ENCODE assay signal across 13 cellular contexts in the genomic region with DNA sequence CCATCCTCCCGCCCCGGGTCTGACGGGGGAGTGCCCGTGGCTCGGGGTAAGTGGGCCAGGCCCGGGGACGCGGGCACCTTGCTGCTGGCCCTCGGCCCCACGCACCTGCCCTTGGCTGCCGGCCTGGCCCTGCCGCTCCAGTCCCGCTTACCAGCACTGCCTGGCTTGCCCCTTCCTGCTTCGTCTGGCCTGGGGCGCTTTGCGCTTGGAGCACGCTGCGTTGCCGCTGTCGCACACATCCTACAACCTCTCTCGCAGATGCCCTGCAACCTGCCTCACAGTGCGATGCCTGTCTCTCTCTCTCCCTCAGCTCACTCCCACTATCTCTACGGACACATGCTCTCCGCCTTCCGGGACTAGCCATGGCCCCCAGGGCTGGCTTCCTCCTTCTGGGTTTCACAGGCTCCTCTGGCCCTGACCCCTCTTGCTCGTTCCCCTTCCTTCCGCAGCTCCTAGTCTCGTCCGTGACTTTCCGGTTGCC. TPM values are rescaled to one million over a fixed set of nuclear protein-coding genes. Genes with fewer than 3 reads are reported as not detected.
DNase-seq lines count a peak whose midpoint lies in the region; ATAC-seq, FAIRE-seq and TF ChIP-seq lines count a peak whose summit lies in the region.
"Had no signal": no experiment of that assay in that cellular context is flagged by ENCODE, and none has a peak within 500 bp of the region (broad histone marks: within the 10 kb centered on the region; RNA-seq: fewer than 3 reads in every experiment).

No MANE protein-coding gene starts in this region.

- H3K27me3 ChIP-seq in endothelial cell of umbilical vein (ENCODE audit: control insufficient read depth in 2 of 2, insufficient read depth in 2 of 2, low read length in 2 of 2) = peaks cover 50 to 51% of the 10 kb centered on the region in 2 experiments
- no peaks in the 10 kb centered on the region for H3K27me3 ChIP-seq in naive thymus-derived CD4-positive, alpha-beta T cell (ENCODE audit: control insufficient read depth in 2 of 2, insufficient read depth in 2 of 2, low read length in 2 of 2)
- H3K27me3 ChIP-seq in gastroesophageal sphincter = peaks cover 43% of the 10 kb centered on the region

- no peak for FAIRE-seq in endothelial cell of umbilical vein (lab: Jason Lieb, UNC)

- H2AFZ ChIP-seq in endothelial cell of umbilical vein (ENCODE audit: low read depth, low read length) = no peak overlapping the region

- TF ChIP-seq CTCF in endothelial cell of umbilical vein (IDR thresholded peaks at IDR 0.05; ENCODE audit: extremely low read depth in 1 of 2, insufficient read depth in 1 of 2, low read depth in 1 of 2, low read length in 2 of 2) (no peak), gastroesophageal sphincter (IDR thresholded peaks at IDR 0.05) (no peak)

- no peak for DNase-seq in stimulated activated naive CD8-positive, alpha-beta T cell treated with anti-CD3 and anti-CD28 coated beads, Interleukin-15, Interleukin-2, amounts not matched to agents 100 U/mL and 50 U/mL, for 24 hours
- DNase-seq in endothelial cell of umbilical vein (ENCODE audit: low read depth, low spot score) (no peak), NCI-H446 treated with DMSO at 0.1 percent for 48 hours (lab: John Stamatoyannopoulos, UW) (no peak), HCEC 1CT (no peak)
- no peak for DNase-seq in naive thymus-derived CD4-positive, alpha-beta T cell
- DNase-seq in stimulated activated CD4-positive, alpha-beta T cell treated with anti-CD3 and anti-CD28 coated beads, Interleukin-4, amount 100 ng/mL, for 1 hour = no peak
- DNase-seq: CD4-positive, alpha-beta T cell had no signal

- WGBS in gastroesophageal sphincter (ENCODE audit: low coverage in 1 of 2), 2 donors = 50 to 65% methylated on average over 8 to 25 of the region's 30 CpGs

- no peaks in the 10 kb centered on the region for H3K9me1 ChIP-seq in endothelial cell of umbilical vein (replicated peaks; ENCODE audit: control insufficient read depth, extremely low read depth, insufficient read depth, low read length)

- POLR2A ChIA-PET in endothelial cell of umbilical vein (lab: Charles Lee) = no interaction called here
- POLR2A ChIA-PET in naive thymus-derived CD4-positive, alpha-beta T cell (lab: Charles Lee) = no interaction called here

- H4K20me1 ChIP-seq in endothelial cell of umbilical vein (replicated peaks; ENCODE audit: control insufficient read depth, extremely low read depth, insufficient read depth, low read length) = no peaks in the 10 kb centered on the region

- H3K27ac Mint-ChIP-seq in stimulated activated naive CD8-positive, alpha-beta T cell treated with anti-CD3 and anti-CD28 coated beads, Interleukin-15, Interleukin-2, amounts not matched to agents 100 ng/mL and 50 ng/mL, for 24 hours = peak overlapping the region; percentile 36
- H3K27ac Mint-ChIP-seq in naive thymus-derived CD4-positive, alpha-beta T cell = peak overlapping the region in 1 of 9 donors; percentile 5
- H3K27ac Mint-ChIP-seq: CD4-positive, alpha-beta T cell had no signal

- no peaks in the 10 kb centered on the region for H3K36me3 Mint-ChIP-seq in stimulated activated naive CD8-positive, alpha-beta T cell treated with anti-CD3 and anti-CD28 coated beads, Interleukin-15, Interleukin-2, amounts not matched to agents 100 ng/mL and 50 ng/mL, for 24 hours (ENCODE audit: low read depth)
- peaks cover 0 to 21% (median 0%) of the 10 kb centered on the region in 5 donors for H3K36me3 Mint-ChIP-seq in naive thymus-derived CD4-positive, alpha-beta T cell

- H3K27ac ChIP-seq in endothelial cell of umbilical vein (ENCODE audit: insufficient read depth, low read depth, low read length) = no peak overlapping the region
- H3K27ac ChIP-seq in naive thymus-derived CD4-positive, alpha-beta T cell (ENCODE audit: low read depth, low read length) = no peak overlapping the region
- no peak overlapping the region for H3K27ac ChIP-seq in gastroesophageal sphincter

- no peak overlapping the region for H3K9ac ChIP-seq in endothelial cell of umbilical vein (replicated peaks; ENCODE audit: extremely low read depth, insufficient read depth, low read length)

- TF ChIP-seq POLR2A in endothelial cell of umbilical vein (IDR thresholded peaks at IDR 0.05; ENCODE audit: low read depth, low read length) (no peak), gastroesophageal sphincter (IDR thresholded peaks at IDR 0.05) (no peak)

- H3K4me1 Mint-ChIP-seq in stimulated activated naive CD8-positive, alpha-beta T cell treated with anti-CD3 and anti-CD28 coated beads, Interleukin-15, Interleukin-2, amounts not matched to agents 100 ng/mL and 50 ng/mL, for 24 hours (ENCODE audit: low read depth) = peaks cover 5% of the 10 kb centered on the region
- peaks cover 4 to 11% (median 7%) of the 10 kb centered on the region in 7 donors for H3K4me1 Mint-ChIP-seq in naive thymus-derived CD4-positive, alpha-beta T cell

- H3K36me3 ChIP-seq in endothelial cell of umbilical vein (ENCODE audit: control insufficient read depth in 2 of 2, extremely low read depth in 1 of 2, insufficient read depth in 2 of 2, low read length in 2 of 2) = no peaks in the 10 kb centered on the region
- H3K36me3 ChIP-seq in naive thymus-derived CD4-positive, alpha-beta T cell (ENCODE audit: control insufficient read depth in 2 of 3, insufficient read depth in 3 of 3, low read length in 3 of 3) = no peaks in the 10 kb centered on the region
- H3K36me3 ChIP-seq in gastroesophageal sphincter = no peaks in the 10 kb centered on the region

- dilution Hi-C loops in endothelial cell of umbilical vein (cut with MboI; ENCODE audit: extremely low pct_ligation_motif_present, low sequenced_read_pairs) = no loop called here

- BruUV-seq in endothelial cell of umbilical vein (replicated peaks; lab: Mats Ljungman, UMichigan) = no TSS peak

- no peaks in the 10 kb centered on the region for H3K9me3 Mint-ChIP-seq in stimulated activated naive CD8-positive, alpha-beta T cell treated with anti-CD3 and anti-CD28 coated beads, Interleukin-15, Interleukin-2, amounts not matched to agents 100 ng/mL and 50 ng/mL, for 24 hours
- H3K9me3 Mint-ChIP-seq in naive thymus-derived CD4-positive, alpha-beta T cell = no peaks in the 10 kb centered on the region
- H3K9me3 Mint-ChIP-seq: CD4-positive, alpha-beta T cell had no signal

- TF ChIP-seq EP300 in gastroesophageal sphincter (IDR thresholded peaks at IDR 0.05) = no peak

- peak overlapping the region; percentile 71 for H3K4me3 Mint-ChIP-seq in stimulated activated naive CD8-positive, alpha-beta T cell treated with anti-CD3 and anti-CD28 coated beads, Interleukin-15, Interleukin-2, amounts not matched to agents 100 ng/mL and 50 ng/mL, for 24 hours
- H3K4me3 Mint-ChIP-seq in naive thymus-derived CD4-positive, alpha-beta T cell = peak overlapping the region; percentile 17 to 84 (median 74)
- H3K4me3 Mint-ChIP-seq: CD4-positive, alpha-beta T cell had no signal

- no peaks in the 10 kb centered on the region for H3K79me2 ChIP-seq in endothelial cell of umbilical vein (ENCODE audit: control insufficient read depth, insufficient read depth, low read length)

- H3K4me1 ChIP-seq in endothelial cell of umbilical vein (ENCODE audit: control insufficient read depth, extremely low read depth, insufficient read depth, low read length) = no peaks in the 10 kb centered on the region
- no peaks in the 10 kb centered on the region for H3K4me1 ChIP-seq in naive thymus-derived CD4-positive, alpha-beta T cell (ENCODE audit: control insufficient read depth in 2 of 2, insufficient read depth in 2 of 2, low read length in 2 of 2)
- peaks cover 0 to 11% (median 0%) of the 10 kb centered on the region in 3 donors for H3K4me1 ChIP-seq in gastroesophageal sphincter

- intact Hi-C loops in endothelial cell of umbilical vein (cut with micrococcal nuclease) = no loop called here
- intact Hi-C loops in naive thymus-derived CD4-positive, alpha-beta T cell (cut with micrococcal nuclease) = no loop called here

- H3K9me3 ChIP-seq in endothelial cell of umbilical vein (replicated peaks; ENCODE audit: control insufficient read depth, insufficient read depth, low read length) (no peaks in the 10 kb centered on the region), gastroesophageal sphincter (no peaks in the 10 kb centered on the region)
- no peaks in the 10 kb centered on the region for H3K9me3 ChIP-seq in naive thymus-derived CD4-positive, alpha-beta T cell (ENCODE audit: control insufficient read depth in 2 of 3, low read length in 3 of 3)

- no peak overlapping the region for H3K4me2 ChIP-seq in endothelial cell of umbilical vein (ENCODE audit: insufficient read depth, low read length)

- H3K27me3 Mint-ChIP-seq in stimulated activated naive CD8-positive, alpha-beta T cell treated with anti-CD3 and anti-CD28 coated beads, Interleukin-15, Interleukin-2, amounts not matched to agents 100 ng/mL and 50 ng/mL, for 24 hours = peaks cover 33% of the 10 kb centered on the region
- peaks cover 11 to 61% (median 51%) of the 10 kb centered on the region in 5 donors for H3K27me3 Mint-ChIP-seq in naive thymus-derived CD4-positive, alpha-beta T cell

- CTCF ChIA-PET in endothelial cell of umbilical vein (lab: Charles Lee) = no interaction called here
- CTCF ChIA-PET in naive thymus-derived CD4-positive, alpha-beta T cell (lab: Charles Lee) = no interaction called here

- no peak overlapping the region for H3K4me3 ChIP-seq in endothelial cell of umbilical vein (replicated peaks in 1 of 3; ENCODE audit: insufficient read depth in 1 of 3, low read depth in 1 of 3, low read length in 3 of 3)
- H3K4me3 ChIP-seq in naive thymus-derived CD4-positive, alpha-beta T cell (ENCODE audit: low read length) = no peak overlapping the region
- peak overlapping the region in 1 of 2 donors; percentile 37 for H3K4me3 ChIP-seq in gastroesophageal sphincter

- ATAC-seq in stimulated activated naive CD8-positive, alpha-beta T cell treated with anti-CD3 and anti-CD28 coated beads, Interleukin-15, Interleukin-2, amounts not matched to agents 100 U/mL and 50 U/mL, for 24 hours = no peak
- ATAC-seq in naive thymus-derived CD4-positive, alpha-beta T cell = peak; percentile 68
- no peak for ATAC-seq in gastroesophageal sphincter

RNA-seq across cellular contexts. Expression of a gene that starts 9.7 kb away (rescaled TPM):
- total RNA-seq in endothelial cell of umbilical vein (not detected in 2 replicates), gastroesophageal sphincter (under 1 TPM in 1 of 4 donors, not detected in 3; 0.35 TPM)
- not detected in 2 replicates for polyA plus RNA-seq in endothelial cell of umbilical vein
- not detected in 2 replicates for polyA plus RNA-seq in endothelial cell of umbilical vein (2011; cell fraction: cytosol; rRNA removed)
- not detected in 2 replicates for polyA plus RNA-seq in endothelial cell of umbilical vein (2011; cell fraction: nucleus; rRNA removed)
- polyA plus RNA-seq in endothelial cell of umbilical vein (2012) = not detected in 2 replicates
- polyA minus RNA-seq in endothelial cell of umbilical vein = not detected in 2 replicates
- not detected for polyA minus RNA-seq in endothelial cell of umbilical vein (2011; cell fraction: cytosol; rRNA and poly(A)+ RNA removed)
- polyA minus RNA-seq in endothelial cell of umbilical vein (2011; cell fraction: nucleus; rRNA and poly(A)+ RNA removed) = not detected in 2 replicates
- not detected for total RNA-seq in naive thymus-derived CD4-positive, alpha-beta T cell
- polyA plus RNA-seq in naive thymus-derived CD4-positive, alpha-beta T cell = not detected
- total RNA-seq: CD4-positive, alpha-beta T cell; epithelial cell of proximal tubule; NCI-H460; renal cortical epithelial cell; temporal lobe had no signal

RNA-seq across cellular contexts. Expression of a gene that starts 49.8 kb away (rescaled TPM):
- 0.16 and 0.22 TPM in 2 replicates for total RNA-seq in endothelial cell of umbilical vein
- polyA plus RNA-seq in endothelial cell of umbilical vein = 0.13 and 0.17 TPM in 2 replicates
- polyA plus RNA-seq in endothelial cell of umbilical vein (2011; cell fraction: cytosol; rRNA removed) = 0.03 and 0.04 TPM in 2 replicates
- 1.3 and 1.4 TPM in 2 replicates for polyA plus RNA-seq in endothelial cell of umbilical vein (2011; cell fraction: nucleus; rRNA removed)
- polyA plus RNA-seq in endothelial cell of umbilical vein (2012) = 0.37 and 0.58 TPM in 2 replicates
- polyA minus RNA-seq in endothelial cell of umbilical vein = 0.38 and 3.5 TPM in 2 replicates
- 0.31 TPM for polyA minus RNA-seq in endothelial cell of umbilical vein (2011; cell fraction: cytosol; rRNA and poly(A)+ RNA removed)
- 0.24 and 2.0 TPM in 2 replicates for polyA minus RNA-seq in endothelial cell of umbilical vein (2011; cell fraction: nucleus; rRNA and poly(A)+ RNA removed)
- total RNA-seq in naive thymus-derived CD4-positive, alpha-beta T cell = 10 to 100 TPM in 1 of 5 experiments, 1 to 10 TPM in 2, under 1 TPM in 2; 0.40 to 45.5 (median 2.4) TPM
- not detected for polyA plus RNA-seq in naive thymus-derived CD4-positive, alpha-beta T cell
- total RNA-seq in gastroesophageal sphincter = 10 to 100 TPM in 1 of 4 donors, 1 to 10 TPM in 2, under 1 TPM in 1; 0.81 to 10.5 (median 1.7) TPM

RNA-seq across cellular contexts. Expression of a gene that starts 51.5 kb away (rescaled TPM):
- not detected in 2 replicates for total RNA-seq in endothelial cell of umbilical vein
- 0.08 and 0.15 TPM in 2 replicates for polyA plus RNA-seq in endothelial cell of umbilical vein
- polyA plus RNA-seq in endothelial cell of umbilical vein (2011; cell fraction: cytosol; rRNA removed) = 0.07 and 0.14 TPM in 2 replicates
- polyA plus RNA-seq in endothelial cell of umbilical vein (2011; cell fraction: nucleus; rRNA removed) = 0.24 TPM in 1 of 2 replicates, not detected in the other
- 0.09 and 0.42 TPM in 2 replicates for polyA plus RNA-seq in endothelial cell of umbilical vein (2012)
- polyA minus RNA-seq in endothelial cell of umbilical vein = not detected in 2 replicates
- 0.61 TPM for polyA minus RNA-seq in endothelial cell of umbilical vein (2011; cell fraction: cytosol; rRNA and poly(A)+ RNA removed)
- not detected in 2 replicates for polyA minus RNA-seq in endothelial cell of umbilical vein (2011; cell fraction: nucleus; rRNA and poly(A)+ RNA removed)
- total RNA-seq in naive thymus-derived CD4-positive, alpha-beta T cell = under 1 TPM in 1 of 5 experiments, not detected in 4; 0.44 TPM
- polyA plus RNA-seq in naive thymus-derived CD4-positive, alpha-beta T cell = not detected
- 1 to 10 TPM in 1 of 4 donors, under 1 TPM in 3; 0.16 to 2.7 (median 0.33) TPM for total RNA-seq in gastroesophageal sphincter
- total RNA-seq: CD4-positive, alpha-beta T cell had no signal
